In genomic region chr13:23939666-23940065, GRCh38 we compare ENCODE assay signal across 2 cellular contexts. TPM values are rescaled to one million over a fixed set of nuclear protein-coding genes. Genes with fewer than 3 reads are reported as not detected.
"Had no signal": no experiment of that assay in that cellular context is flagged by ENCODE, and none has a peak within 500 bp of the region (broad histone marks: within the 10 kb centered on the region; RNA-seq: fewer than 3 reads in every experiment).

No MANE protein-coding gene starts in this region.

RNA-seq across cellular contexts. Expression of gene C1QTNF9B, which starts 42.4 kb away (rescaled TPM):
- total RNA-seq: HepG2 had no signal
- polyA plus RNA-seq: HepG2, IgD-negative memory B cell had no signal
